ENCODE assay signal across 9 cellular contexts in genomic region chr2:46942891-46943626, GRCh38. TPM values are rescaled to one million over a fixed set of nuclear protein-coding genes. Genes with fewer than 3 reads are reported as not detected.
A peak's percentile ranks its signal among the peaks of the same experiment; 100 is the strongest.
DNase-seq lines count a peak whose midpoint lies in the region; ATAC-seq and TF ChIP-seq lines count a peak whose summit lies in the region.
"Had no signal": no experiment of that assay in that cellular context is flagged by ENCODE, and none has a peak within 500 bp of the region (broad histone marks: within the 10 kb centered on the region; RNA-seq: fewer than 3 reads in every experiment).

No MANE protein-coding gene starts in this region.

- ATAC-seq in CD4-positive, CD25-positive, alpha-beta regulatory T cell (ENCODE audit: low read depth in 2 of 2), result no peak
- ATAC-seq in HG03378 (IDR thresholded peaks at IDR 0.05; ENCODE audit: unreplicated experiment), result no peak
- ATAC-seq in left colon, result no peak
- no peak for ATAC-seq in GM18858 (IDR thresholded peaks at IDR 0.05; ENCODE audit: unreplicated experiment)

- in situ Hi-C loops in mammary epithelial cell (cut with MboI; ENCODE audit: low sequenced_read_pairs in 2 of 2), result no loop called here

- intact Hi-C loops in mammary epithelial cell (cut with micrococcal nuclease) (no loop called here), left colon (cut with DNase I, micrococcal nuclease) (no loop called here)

- peak overlapping the region; percentile 97 to 100 (median 99) for H3K27ac Mint-ChIP-seq in CD4-positive, CD25-positive, alpha-beta regulatory T cell
- H3K27ac Mint-ChIP-seq in neural progenitor cell, result no peak overlapping the region

- peaks cover 4% of the 10 kb centered on the region for H3K27me3 Mint-ChIP-seq in CD4-positive, CD25-positive, alpha-beta regulatory T cell
- peaks cover 8% of the 10 kb centered on the region for H3K27me3 Mint-ChIP-seq in neural progenitor cell (ENCODE audit: insufficient read depth, low read depth)

- peaks cover 32 to 82% (median 54%) of the 10 kb centered on the region in 4 donors for H3K4me1 Mint-ChIP-seq in CD4-positive, CD25-positive, alpha-beta regulatory T cell
- peaks cover 27% of the 10 kb centered on the region for H3K4me1 Mint-ChIP-seq in neural progenitor cell

- peaks cover 0 to 1% (median 0%) of the 10 kb centered on the region in 7 donors for H3K9me3 Mint-ChIP-seq in CD4-positive, CD25-positive, alpha-beta regulatory T cell
- H3K9me3 Mint-ChIP-seq in neural progenitor cell, result no peaks in the 10 kb centered on the region

- peak overlapping the region; percentile 96 for H3K27ac ChIP-seq in CD4-positive, CD25-positive, alpha-beta regulatory T cell (ENCODE audit: insufficient read depth, low read length, poor library complexity, severe bottlenecking)
- peak overlapping the region; percentile 87 for H3K27ac ChIP-seq in mammary epithelial cell (ENCODE audit: insufficient read depth, low read depth, low read length)
- no peak overlapping the region for H3K27ac ChIP-seq in neural progenitor cell

- H3F3A ChIP-seq in Loucy (ENCODE audit: low read depth) (no peaks in the 10 kb centered on the region), neural progenitor cell (ENCODE audit: low read depth) (peaks cover 22% of the 10 kb centered on the region)

- no peaks in the 10 kb centered on the region for H3K9me3 ChIP-seq in CD4-positive, CD25-positive, alpha-beta regulatory T cell (ENCODE audit: control insufficient read depth in 2 of 2, low read length in 2 of 2)
- H3K9me3 ChIP-seq in Loucy (ENCODE audit: insufficient read depth, low read depth, low read length) (no peaks in the 10 kb centered on the region), mammary epithelial cell (replicated peaks; ENCODE audit: insufficient read depth, low read length) (no peaks in the 10 kb centered on the region), neural progenitor cell (ENCODE audit: low read depth) (no peaks in the 10 kb centered on the region)

- H3K79me2 ChIP-seq in Loucy (ENCODE audit: insufficient read depth, low read length) (peaks cover 66% of the 10 kb centered on the region), mammary epithelial cell (ENCODE audit: insufficient read depth, low read length) (peaks cover 73% of the 10 kb centered on the region), neural progenitor cell (ENCODE audit: low read depth) (no peaks in the 10 kb centered on the region)

- H2AFZ ChIP-seq in Loucy (ENCODE audit: low read length), result no peak overlapping the region
- no peak overlapping the region for H2AFZ ChIP-seq in mammary epithelial cell (ENCODE audit: low read depth, low read length)
- no peak overlapping the region for H2AFZ ChIP-seq in neural progenitor cell (replicated peaks)

- WGBS in mammary epithelial cell (ENCODE audit: low coverage, missing lambda C conversion rate), result 85% methylated on average over 10 of the region's 10 CpGs

- H4K20me1 ChIP-seq in Loucy (ENCODE audit: insufficient read depth, low read length, poor library complexity, severe bottlenecking) (no peaks in the 10 kb centered on the region), mammary epithelial cell (ENCODE audit: insufficient read depth, low read length) (no peaks in the 10 kb centered on the region), neural progenitor cell (ENCODE audit: low read depth) (peaks cover 12% of the 10 kb centered on the region)

- DNase-seq in CD4-positive, CD25-positive, alpha-beta regulatory T cell, result peak in 1 of 3 donors; percentile 8
- DNase-seq in mammary epithelial cell (no peak), neural progenitor cell (ENCODE audit: low spot score) (no peak), left colon (no peak), NCI-H226 (no peak)
- DNase-seq: NCI-H524 treated with DMSO at 0.1 percent for 48 hours had no signal

- no peaks in the 10 kb centered on the region for H3K36me3 ChIP-seq in CD4-positive, CD25-positive, alpha-beta regulatory T cell (ENCODE audit: control insufficient read depth, insufficient read depth, low read length)
- no peaks in the 10 kb centered on the region for H3K36me3 ChIP-seq in Loucy (ENCODE audit: insufficient read depth, low read length)
- no peaks in the 10 kb centered on the region for H3K36me3 ChIP-seq in mammary epithelial cell (ENCODE audit: insufficient read depth, low read length)
- H3K36me3 ChIP-seq in neural progenitor cell, result no peaks in the 10 kb centered on the region

- H3K9ac ChIP-seq in Loucy (ENCODE audit: low read depth, low read length, poor library complexity, severe bottlenecking), result peak overlapping the region; percentile 90
- H3K9ac ChIP-seq in mammary epithelial cell (ENCODE audit: insufficient read depth, low read length), result peak overlapping the region; percentile 94
- no peak overlapping the region for H3K9ac ChIP-seq in neural progenitor cell

- H3K27me3 ChIP-seq in CD4-positive, CD25-positive, alpha-beta regulatory T cell (ENCODE audit: control insufficient read depth, insufficient read depth, low read length), result no peaks in the 10 kb centered on the region
- H3K27me3 ChIP-seq in Loucy (ENCODE audit: insufficient read depth, low read length, poor library complexity, severe bottlenecking) (no peaks in the 10 kb centered on the region), mammary epithelial cell (ENCODE audit: insufficient read depth, low read length) (no peaks in the 10 kb centered on the region), neural progenitor cell (peaks cover 8% of the 10 kb centered on the region)

- H3K4me3 ChIP-seq in CD4-positive, CD25-positive, alpha-beta regulatory T cell (ENCODE audit: low read depth, low read length), result peak overlapping the region; percentile 89
- peak overlapping the region; percentile 96 for H3K4me3 ChIP-seq in Loucy (ENCODE audit: low read length, poor library complexity, severe bottlenecking)
- H3K4me3 ChIP-seq in mammary epithelial cell (replicated peaks in 1 of 3; ENCODE audit: insufficient read depth in 1 of 3, low read depth in 2 of 3, low read length in 3 of 3), result peak overlapping the region; percentile 58 to 96 (median 82)
- no peak overlapping the region for H3K4me3 ChIP-seq in neural progenitor cell

- TF ChIP-seq CTCF in Loucy (conservative IDR thresholded peaks at IDR 0.05; ENCODE audit: low read length), result no peak
- no peak for TF ChIP-seq CTCF in mammary epithelial cell (conservative IDR thresholded peaks at IDR 0.05 in 1 of 2, IDR thresholded peaks at IDR 0.05 in 1 of 2; ENCODE audit: extremely low read depth in 1 of 2, insufficient read depth in 1 of 2, low read depth in 1 of 2, low read length in 2 of 2)
- no peak for TF ChIP-seq CTCF in neural progenitor cell (IDR thresholded peaks at IDR 0.05)

- CTCF ChIA-PET in mammary epithelial cell (lab: Charles Lee; ENCODE audit: low non-redundant PET), result no interaction called here

- peak overlapping the region; percentile 99 for H3K4me2 ChIP-seq in Loucy (ENCODE audit: low read depth, low read length, poor library complexity, severe bottlenecking)
- peak overlapping the region; percentile 85 for H3K4me2 ChIP-seq in mammary epithelial cell (ENCODE audit: insufficient read depth, low read depth, low read length)
- peak overlapping the region; percentile 99 for H3K4me2 ChIP-seq in neural progenitor cell

- H3K36me3 Mint-ChIP-seq in CD4-positive, CD25-positive, alpha-beta regulatory T cell, result no peaks in the 10 kb centered on the region
- H3K36me3 Mint-ChIP-seq in neural progenitor cell, result peaks cover 5% of the 10 kb centered on the region

- peak overlapping the region; percentile 99 to 100 (median 100) for H3K4me3 Mint-ChIP-seq in CD4-positive, CD25-positive, alpha-beta regulatory T cell
- H3K4me3 Mint-ChIP-seq in neural progenitor cell, result peak overlapping the region; percentile 94

- BruUV-seq in mammary epithelial cell (replicated peaks; lab: Mats Ljungman, UMichigan), result no TSS peak

- peaks cover 75% of the 10 kb centered on the region for H3K4me1 ChIP-seq in CD4-positive, CD25-positive, alpha-beta regulatory T cell (ENCODE audit: control insufficient read depth, insufficient read depth, low read length, poor library complexity, severe bottlenecking)
- H3K4me1 ChIP-seq in Loucy (ENCODE audit: insufficient read depth, low read length, poor library complexity, severe bottlenecking) (peaks cover 61% of the 10 kb centered on the region), mammary epithelial cell (ENCODE audit: insufficient read depth, low read length) (peaks cover 24% of the 10 kb centered on the region), neural progenitor cell (peaks cover 11% of the 10 kb centered on the region)

- no peaks in the 10 kb centered on the region for H3K9me2 ChIP-seq in Loucy (replicated peaks; ENCODE audit: low read depth, low read length)

- dilution Hi-C loops in mammary epithelial cell (cut with HindIII; ENCODE audit: low sequenced_read_pairs), result no loop called here

RNA-seq across cellular contexts. Expression of gene TTC7A, which starts 2.0 kb away (rescaled TPM):
- total RNA-seq in CD4-positive, CD25-positive, alpha-beta regulatory T cell, result 65.0 TPM
- 10 to 100 TPM; 14.5 to 18.3 (median 16.6) TPM for polyA plus RNA-seq in CD4-positive, CD25-positive, alpha-beta regulatory T cell
- total RNA-seq in mammary epithelial cell, result 10 to 100 TPM; 26.3 to 32.5 TPM
- polyA plus RNA-seq in mammary epithelial cell, result 22.8 TPM
- polyA minus RNA-seq in mammary epithelial cell, result 72.9 TPM
- total RNA-seq in neural progenitor cell (ENCODE audit: low replicate concordance), result 15.5 and 16.5 TPM in 2 replicates
- total RNA-seq in left colon, result 10 to 100 TPM; 37.1 to 43.4 TPM

RNA-seq across cellular contexts. Expression of gene MCFD2, which starts 27.5 kb away (rescaled TPM):
- 36.4 TPM for total RNA-seq in CD4-positive, CD25-positive, alpha-beta regulatory T cell
- 10 to 100 TPM; 22.0 to 30.8 (median 27.0) TPM for polyA plus RNA-seq in CD4-positive, CD25-positive, alpha-beta regulatory T cell
- total RNA-seq in mammary epithelial cell (10 to 100 TPM; 77.7 to 89.2 TPM), neural progenitor cell (ENCODE audit: low replicate concordance) (90.1 and 111 TPM in 2 replicates), left colon (10 to 100 TPM; 41.2 to 41.7 TPM)
- 66.6 TPM for polyA plus RNA-seq in mammary epithelial cell
- polyA minus RNA-seq in mammary epithelial cell, result 48.8 TPM
